ENCODE assay signal across 19 cellular contexts in the genomic region with DNA sequence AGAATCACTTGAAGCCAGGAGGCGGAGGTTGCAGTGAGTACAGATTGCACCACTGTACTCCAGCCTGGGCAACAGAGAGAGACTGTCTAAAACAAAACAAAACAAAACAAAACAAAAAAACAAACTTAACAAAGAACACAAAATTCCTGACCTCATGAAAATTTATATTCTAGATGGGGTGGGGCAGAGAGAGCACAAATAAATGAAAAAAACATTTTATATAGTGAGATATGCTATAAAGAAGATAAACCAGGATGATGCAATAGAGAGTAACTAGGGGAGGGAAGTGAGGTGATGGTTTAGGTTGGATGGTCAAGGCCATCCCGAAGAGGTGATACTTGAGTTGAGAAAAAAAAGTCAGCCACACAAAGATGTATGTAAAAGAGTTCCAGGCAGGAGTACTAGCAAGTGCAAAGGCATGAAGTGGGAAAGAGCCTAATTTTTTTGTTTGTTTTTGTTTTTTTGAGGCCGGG.
"Had no signal": no experiment of that assay in that cellular context is flagged by ENCODE, and none has a peak within 500 bp of the region (broad histone marks: within the 10 kb centered on the region; RNA-seq: fewer than 3 reads in every experiment).

No MANE protein-coding gene starts in this region.

- H3K36me3 ChIP-seq: esophagus muscularis mucosa, gastroesophageal sphincter, left ventricle myocardium inferior, lower lobe of right lung, tibial artery, upper lobe of left lung, uterus had no signal

- H3K27ac ChIP-seq: epithelial cell of prostate, esophagus muscularis mucosa, gastroesophageal sphincter, left ventricle myocardium inferior, lower lobe of right lung, tibial artery, upper lobe of left lung, uterus had no signal

- H3K27me3 ChIP-seq: tibial artery, upper lobe of left lung, uterus had no signal

- H3K4me3 Mint-ChIP-seq: effector memory CD8-positive, alpha-beta T cell; memory B cell; mesothelial cell of epicardium; natural killer cell; neural crest cell had no signal

- H3K4me1 ChIP-seq: esophagus muscularis mucosa, gastroesophageal sphincter, left ventricle myocardium inferior, lower lobe of right lung, tibial artery, upper lobe of left lung, uterus had no signal

- H3K9me3 ChIP-seq: esophagus muscularis mucosa, gastroesophageal sphincter, left ventricle myocardium inferior, lower lobe of right lung, tibial artery, upper lobe of left lung, uterus had no signal

- FAIRE-seq: small intestine had no signal

- H3K36me3 Mint-ChIP-seq: memory B cell, mesothelial cell of epicardium, natural killer cell had no signal

- DNase-seq: effector memory CD8-positive, alpha-beta T cell; glutamatergic neuron; islet precursor cell; left ventricle myocardium inferior; lower lobe of right lung; natural killer cell; posterior cingulate gyrus; small intestine; stimulated activated CD4-positive, alpha-beta T cell treated with anti-CD3 and anti-CD28 coated beads, Interleukin-12 subunit alpha, Interleukin-12 subunit beta, amount 100 ng/mL, for 4 hours; stimulated activated naive CD4-positive, alpha-beta T cell; tibial artery; upper lobe of left lung; uterus had no signal

- H3K9me3 Mint-ChIP-seq: effector memory CD8-positive, alpha-beta T cell; mesothelial cell of epicardium; natural killer cell; neural crest cell had no signal

- H3K27ac Mint-ChIP-seq: effector memory CD8-positive, alpha-beta T cell; memory B cell; mesothelial cell of epicardium; natural killer cell had no signal

- H3K4me3 ChIP-seq: esophagus muscularis mucosa, gastroesophageal sphincter, left ventricle myocardium inferior, lower lobe of right lung, tibial artery, upper lobe of left lung, uterus had no signal

- H3K4me1 Mint-ChIP-seq: memory B cell, mesothelial cell of epicardium, natural killer cell, neural crest cell had no signal

- ATAC-seq: effector memory CD8-positive, alpha-beta T cell; gastroesophageal sphincter; lower lobe of right lung; natural killer cell had no signal
